In genomic region chr11:794013-794765, GRCh38 we compare ENCODE assay signal across 14 cellular contexts. TPM values are rescaled to one million over a fixed set of nuclear protein-coding genes. Genes with fewer than 3 reads are reported as not detected.
DNase-seq lines count a peak whose midpoint lies in the region; ATAC-seq and TF ChIP-seq lines count a peak whose summit lies in the region.
"Had no signal": no experiment of that assay in that cellular context is flagged by ENCODE, and none has a peak within 500 bp of the region (broad histone marks: within the 10 kb centered on the region; RNA-seq: fewer than 3 reads in every experiment).

No MANE protein-coding gene starts in this region.

- H3K27me3 ChIP-seq in fibroblast of lung (ENCODE audit: control insufficient read depth, insufficient read depth, low read length) (no peaks in the 10 kb centered on the region), transverse colon (peaks cover 12% of the 10 kb centered on the region)
- H3K27me3 ChIP-seq: brain microvascular endothelial cell had no signal

- H3K36me3 ChIP-seq in fibroblast of lung (ENCODE audit: control insufficient read depth, insufficient read depth, low read length) (peaks cover 13% of the 10 kb centered on the region), transverse colon (no peaks in the 10 kb centered on the region)

- CTCF ChIA-PET in activated B cell treated with CpG ODN at 0.5 μM for 24 hours (lab: Charles Lee), result no interaction called here

- H3K9ac ChIP-seq in fibroblast of lung (ENCODE audit: insufficient read depth, low read length), result no peak overlapping the region

- H3K27ac Mint-ChIP-seq in activated naive CD4-positive, alpha-beta T cell treated with anti-CD3 and anti-CD28 coated beads, Interleukin-2, amount 50 U/mL, for 24 hours, result no peak overlapping the region
- no peak overlapping the region for H3K27ac Mint-ChIP-seq in activated B cell treated with CpG ODN at 0.5 μM for 24 hours

- H3K27ac ChIP-seq in fibroblast of lung (ENCODE audit: insufficient read depth, low read length) (no peak overlapping the region), temporal lobe (ENCODE audit: low read depth, low read length) (peak overlapping the region; percentile 17), transverse colon (no peak overlapping the region), coronary artery (no peak overlapping the region)
- H3K27ac ChIP-seq: brain microvascular endothelial cell, psoas muscle had no signal

- TF ChIP-seq EP300 in transverse colon (IDR thresholded peaks at IDR 0.05; ENCODE audit: low read depth), result no peak

- H3K4me1 ChIP-seq in fibroblast of lung (ENCODE audit: control insufficient read depth, extremely low read depth, insufficient read depth, low read length) (peaks cover 7% of the 10 kb centered on the region), transverse colon (peaks cover 16 to 42% (median 32%) of the 10 kb centered on the region in 4 donors)

- TF ChIP-seq POLR2A in transverse colon (IDR thresholded peaks at IDR 0.05), result no peak

- TF ChIP-seq CTCF in activated B cell treated with CpG ODN at 0.5 μM for 24 hours (IDR thresholded peaks at IDR 0.05) (no peak), fibroblast of lung (conservative IDR thresholded peaks at IDR 0.05 in 1 of 2, IDR thresholded peaks at IDR 0.05 in 1 of 2; ENCODE audit: low read depth in 1 of 2, low read length in 2 of 2) (no peak), transverse colon (IDR thresholded peaks at IDR 0.05) (no peak), coronary artery (IDR thresholded peaks at IDR 0.05) (no peak)

- intact Hi-C loops in activated B cell treated with CpG ODN at 0.5 μM for 24 hours (cut with micrococcal nuclease), result no loop called here
- intact Hi-C loops in transverse colon (cut with DNase I; ENCODE audit: low total_unique reads), result no loop called here

- peak overlapping the region; percentile 90 for H3K4me3 Mint-ChIP-seq in activated naive CD4-positive, alpha-beta T cell treated with anti-CD3 and anti-CD28 coated beads, Interleukin-2, amount 50 U/mL, for 24 hours
- H3K4me3 Mint-ChIP-seq in activated B cell treated with CpG ODN at 0.5 μM for 24 hours, result peak overlapping the region; percentile 41

- no peak overlapping the region for H2AFZ ChIP-seq in fibroblast of lung (ENCODE audit: low read length)

- H3K9me3 ChIP-seq in fibroblast of lung (ENCODE audit: control insufficient read depth, insufficient read depth, low read depth, low read length) (no peaks in the 10 kb centered on the region), transverse colon (no peaks in the 10 kb centered on the region)
- H3K9me3 ChIP-seq: psoas muscle, upper lobe of left lung had no signal

- peak overlapping the region; percentile 64 for H3K4me2 ChIP-seq in fibroblast of lung (ENCODE audit: extremely low read depth, insufficient read depth, low read length)

- H3K9me3 Mint-ChIP-seq in activated naive CD4-positive, alpha-beta T cell treated with anti-CD3 and anti-CD28 coated beads, Interleukin-2, amount 50 U/mL, for 24 hours, result no peaks in the 10 kb centered on the region
- H3K9me3 Mint-ChIP-seq in activated B cell treated with CpG ODN at 0.5 μM for 24 hours, result no peaks in the 10 kb centered on the region

- H3K4me3 ChIP-seq in fibroblast of lung (replicated peaks in 1 of 4; ENCODE audit: control extremely low read depth in 1 of 4, insufficient read depth in 1 of 4, low read depth in 3 of 4, low read length in 4 of 4) (no peak overlapping the region), transverse colon (no peak overlapping the region), coronary artery (no peak overlapping the region)
- H3K4me3 ChIP-seq: psoas muscle had no signal

- ATAC-seq in activated B cell treated with CpG ODN at 0.5 μM for 24 hours (ENCODE audit: low read depth), result no peak

- 87% methylated on average over 27 of the region's 31 CpGs; no CpG with 5 or more reads in 1 of the 2 donors for WGBS in transverse colon (ENCODE audit: low coverage in 1 of 2), 2 donors

- in situ Hi-C loops in transverse colon (cut with MboI; ENCODE audit: low pct_ligation_motif_present in 1 of 4, low pct_unique_long_range_greater_than_20kb in 1 of 4, low sequenced_read_pairs in 3 of 4), result no loop called here

- POLR2A ChIA-PET in activated B cell treated with CpG ODN at 0.5 μM for 24 hours (lab: Charles Lee), result no interaction called here

- no peak for DNase-seq in activated naive CD4-positive, alpha-beta T cell (lab: John Stamatoyannopoulos, UW)
- DNase-seq in activated B cell treated with CpG ODN at 0.5 μM for 24 hours, result no peak
- no peak for DNase-seq in fibroblast of lung (ENCODE audit: low read depth in 2 of 2)
- DNase-seq in transverse colon, result no peak
- no peak for DNase-seq in coronary artery (ENCODE audit: low spot score)
- DNase-seq in NCI-H2107 treated with DMSO at 0.1 percent for 48 hours (lab: John Stamatoyannopoulos, UW; ENCODE audit: unreplicated experiment), result no peak
- DNase-seq: activated CD4-positive, CD25-positive, alpha-beta regulatory T cell; activated T-cell treated with anti-CD3 and anti-CD28 coated beads for 4 hours; brain microvascular endothelial cell; NCI-H1092 treated with DMSO at 0.1 percent for 48 hours had no signal

- peaks cover 17% of the 10 kb centered on the region for H3K79me2 ChIP-seq in fibroblast of lung (ENCODE audit: control insufficient read depth, insufficient read depth, low read length)

- H3K36me3 Mint-ChIP-seq in activated naive CD4-positive, alpha-beta T cell treated with anti-CD3 and anti-CD28 coated beads, Interleukin-2, amount 50 U/mL, for 24 hours, result no peaks in the 10 kb centered on the region
- peaks cover 21% of the 10 kb centered on the region for H3K36me3 Mint-ChIP-seq in activated B cell treated with CpG ODN at 0.5 μM for 24 hours (ENCODE audit: low read depth)

- peaks cover 7% of the 10 kb centered on the region for H3K4me1 Mint-ChIP-seq in activated naive CD4-positive, alpha-beta T cell treated with anti-CD3 and anti-CD28 coated beads, Interleukin-2, amount 50 U/mL, for 24 hours
- H3K4me1 Mint-ChIP-seq in activated B cell treated with CpG ODN at 0.5 μM for 24 hours, result peaks cover 27% of the 10 kb centered on the region

- H3K27me3 Mint-ChIP-seq in activated naive CD4-positive, alpha-beta T cell treated with anti-CD3 and anti-CD28 coated beads, Interleukin-2, amount 50 U/mL, for 24 hours, result no peaks in the 10 kb centered on the region
- no peaks in the 10 kb centered on the region for H3K27me3 Mint-ChIP-seq in activated B cell treated with CpG ODN at 0.5 μM for 24 hours

- H4K20me1 ChIP-seq in fibroblast of lung (ENCODE audit: control insufficient read depth, extremely low read depth, insufficient read depth, low read length), result no peaks in the 10 kb centered on the region

RNA-seq across cellular contexts. Expression of gene SLC25A22, which starts 3.9 kb away (rescaled TPM):
- total RNA-seq in activated B cell treated with CpG ODN at 0.5 μM for 24 hours, result 30.1 and 35.4 TPM in 2 replicates
- total RNA-seq in fibroblast of lung, result 8.0 and 9.9 TPM in 2 replicates
- polyA plus RNA-seq in fibroblast of lung, result 10.4 and 19.9 TPM in 2 replicates
- polyA plus RNA-seq in fibroblast of lung (2012), result 13.7 and 28.7 TPM in 2 replicates
- polyA minus RNA-seq in fibroblast of lung (ENCODE audit: low replicate concordance), result 13.5 and 24.9 TPM in 2 replicates
- total RNA-seq in temporal lobe, result 19.7 TPM
- 10 to 100 TPM in 2 of 4 donors, 1 to 10 TPM in 2; 6.0 to 28.3 (median 9.7) TPM for total RNA-seq in transverse colon

RNA-seq across cellular contexts. Expression of gene CEND1, which starts 4.3 kb away (rescaled TPM):
- total RNA-seq in activated B cell treated with CpG ODN at 0.5 μM for 24 hours (0.27 and 0.34 TPM in 2 replicates), fibroblast of lung (0.26 and 1.3 TPM in 2 replicates), temporal lobe (8.6 TPM), transverse colon (1 to 10 TPM in 1 of 4 donors, under 1 TPM in 1, not detected in 2; 0.79 to 1.2 TPM)
- 0.25 and 0.71 TPM in 2 replicates for polyA plus RNA-seq in fibroblast of lung
- 5.1 and 18.3 TPM in 2 replicates for polyA plus RNA-seq in fibroblast of lung (2012)
- 0.47 and 0.93 TPM in 2 replicates for polyA minus RNA-seq in fibroblast of lung (ENCODE audit: low replicate concordance)
- total RNA-seq: upper lobe of left lung had no signal

RNA-seq across cellular contexts. Expression of gene PIDD1, which starts 10.8 kb away (rescaled TPM):
- total RNA-seq in activated B cell treated with CpG ODN at 0.5 μM for 24 hours (21.3 and 25.6 TPM in 2 replicates), fibroblast of lung (7.4 and 14.2 TPM in 2 replicates), temporal lobe (4.9 TPM), transverse colon (100 to 1,000 TPM in 2 of 4 donors, 10 to 100 TPM in 2; 26.0 to 185 (median 70.5) TPM)
- 2.2 and 3.8 TPM in 2 replicates for polyA plus RNA-seq in fibroblast of lung
- polyA plus RNA-seq in fibroblast of lung (2012), result 4.6 and 11.9 TPM in 2 replicates
- 5.1 and 12.4 TPM in 2 replicates for polyA minus RNA-seq in fibroblast of lung (ENCODE audit: low replicate concordance)

RNA-seq across cellular contexts. Expression of gene RPLP2, which starts 15.6 kb away (rescaled TPM):
- total RNA-seq in activated B cell treated with CpG ODN at 0.5 μM for 24 hours (4,124 and 4,449 TPM in 2 replicates), fibroblast of lung (282 and 294 TPM in 2 replicates), temporal lobe (250 TPM), transverse colon (100 to 1,000 TPM; 273 to 670 (median 466) TPM)
- 741 and 904 TPM in 2 replicates for polyA plus RNA-seq in fibroblast of lung
- 1,458 and 1,948 TPM in 2 replicates for polyA plus RNA-seq in fibroblast of lung (2012)
- polyA minus RNA-seq in fibroblast of lung (ENCODE audit: low replicate concordance), result 327 and 443 TPM in 2 replicates

RNA-seq across cellular contexts. Expression of gene GATD1, which starts 16.9 kb away (rescaled TPM):
- total RNA-seq in activated B cell treated with CpG ODN at 0.5 μM for 24 hours, result 60.3 and 63.3 TPM in 2 replicates
- total RNA-seq in fibroblast of lung, result 19.0 and 20.3 TPM in 2 replicates
- polyA plus RNA-seq in fibroblast of lung, result 13.9 and 14.7 TPM in 2 replicates
- polyA plus RNA-seq in fibroblast of lung (2012), result 29.3 and 31.6 TPM in 2 replicates
- polyA minus RNA-seq in fibroblast of lung (ENCODE audit: low replicate concordance), result 25.6 and 62.3 TPM in 2 replicates
- 24.8 TPM for total RNA-seq in temporal lobe
- 100 to 1,000 TPM in 1 of 4 donors, 10 to 100 TPM in 3; 28.0 to 239 (median 38.4) TPM for total RNA-seq in transverse colon
